Comparison of ENCODE assay signal across 15 cellular contexts in the genomic region with DNA sequence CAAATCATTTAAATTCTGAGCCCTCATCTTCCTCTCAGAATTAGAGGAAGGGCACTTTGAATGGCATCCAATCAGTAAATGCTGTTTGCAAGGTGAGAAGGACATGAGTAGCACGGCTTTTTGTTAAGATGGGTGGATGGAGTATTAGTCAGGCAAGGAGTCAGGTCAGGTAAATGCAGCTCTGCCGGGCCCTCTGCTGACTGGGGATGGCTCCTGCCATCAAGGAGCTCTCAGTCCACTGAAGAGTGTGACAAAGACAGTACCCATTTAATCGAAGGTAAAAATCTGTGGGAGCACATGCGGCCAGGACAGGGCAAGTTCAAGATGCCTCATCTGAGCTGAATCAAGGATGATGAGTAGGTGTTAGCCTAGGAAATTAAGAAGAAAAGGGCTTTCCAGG.
A peak's percentile ranks its signal among the peaks of the same experiment; 100 is the strongest.
DNase-seq lines count a peak whose midpoint lies in the region; TF ChIP-seq lines count a peak whose summit lies in the region.
"Had no signal": no experiment of that assay in that cellular context is flagged by ENCODE, and none has a peak within 500 bp of the region (broad histone marks: within the 10 kb centered on the region; RNA-seq: fewer than 3 reads in every experiment).

No MANE protein-coding gene starts in this region.

- no peak overlapping the region for H2BK5ac ChIP-seq in mesendoderm (ENCODE audit: low read length)

- DNase-seq in NCI-H1092 treated with DMSO at 0.1 percent for 48 hours (lab: John Stamatoyannopoulos, UW), result peak; percentile 33
- DNase-seq in NCI-H1092 (lab: John Stamatoyannopoulos, UW), result no peak
- DNase-seq in NCI-H69 (lab: John Stamatoyannopoulos, UW), result peak; percentile 48
- DNase-seq in epithelial cell of esophagus (ENCODE audit: low read depth), result peak; percentile 4
- peak; percentile 22 for DNase-seq in mesendoderm
- DNase-seq in SHP77 treated with DMSO at 0.1 percent for 48 hours (lab: John Stamatoyannopoulos, UW), result no peak
- DNase-seq in RPMI8226, result no peak
- DNase-seq in NCI-H1436 treated with DMSO at 0.1 percent for 48 hours (lab: John Stamatoyannopoulos, UW), result no peak
- DNase-seq: Caco-2; CD8-positive, alpha-beta memory T cell; DND-41; GDM1; H9 had no signal

- no peaks in the 10 kb centered on the region for H3K4me1 ChIP-seq in mesendoderm (ENCODE audit: control insufficient read depth, low read depth, low read length)
- H3K4me1 ChIP-seq: BLaER1, Caco-2 had no signal

- no peak overlapping the region for H3K56ac ChIP-seq in mesendoderm (ENCODE audit: low read length)

- H3K4me3 ChIP-seq in epithelial cell of esophagus (ENCODE audit: low read length) (no peak overlapping the region), mesendoderm (ENCODE audit: low read length) (no peak overlapping the region)
- H3K4me3 ChIP-seq: BLaER1 had no signal

- no peaks in the 10 kb centered on the region for H3K27me3 ChIP-seq in mesendoderm (ENCODE audit: insufficient read depth, low read length, poor library complexity)
- H3K27me3 ChIP-seq: BLaER1 had no signal

- H2BK120ac ChIP-seq in mesendoderm (ENCODE audit: low read depth, low read length), result no peak overlapping the region

- H3K4me2 ChIP-seq in mesendoderm (ENCODE audit: low read length), result no peak overlapping the region
- H3K4me2 ChIP-seq: BLaER1 had no signal

- no peak overlapping the region for H2AK5ac ChIP-seq in mesendoderm (ENCODE audit: low read length)

- H4K8ac ChIP-seq in mesendoderm (ENCODE audit: low read depth, low read length), result no peak overlapping the region

- H2BK15ac ChIP-seq in mesendoderm (replicated peaks; ENCODE audit: low read depth), result no peak overlapping the region

- H3K36me3 ChIP-seq in mesendoderm (ENCODE audit: control insufficient read depth, insufficient read depth, low read length), result no peaks in the 10 kb centered on the region
- H3K36me3 ChIP-seq: BLaER1 had no signal

- H3K79me1 ChIP-seq in mesendoderm (ENCODE audit: low read length), result no peaks in the 10 kb centered on the region

- H3K79me2 ChIP-seq in mesendoderm (ENCODE audit: control insufficient read depth, insufficient read depth, low read length), result no peaks in the 10 kb centered on the region

- no peak overlapping the region for H3K4ac ChIP-seq in mesendoderm (ENCODE audit: low read depth, low read length)

- TF ChIP-seq CTCF in epithelial cell of esophagus (IDR thresholded peaks at IDR 0.05; ENCODE audit: insufficient read depth, low read depth, low read length, missing control alignments), result no peak

- no peak overlapping the region for H3K27ac ChIP-seq in mesendoderm (ENCODE audit: low read depth, low read length)
- H3K27ac ChIP-seq: 22Rv1, BLaER1 had no signal

- WGBS in mesendoderm (ENCODE audit: extremely low coverage, insufficient coverage, low lambda C conversion rate), result no CpG with 5 or more reads among the region's 4 CpGs

- no peak overlapping the region for H3K23ac ChIP-seq in mesendoderm (ENCODE audit: low read length)

- no peak overlapping the region for H4K5ac ChIP-seq in mesendoderm (ENCODE audit: low read length)

- H3K9ac ChIP-seq in mesendoderm (ENCODE audit: low read length), result no peak overlapping the region
- H3K9ac ChIP-seq: BLaER1 had no signal

- no peak overlapping the region for H3K18ac ChIP-seq in mesendoderm (ENCODE audit: low read length)

Comparison
In these comparisons a context has a peak if more than half of its experiments do, and no peak if none do; other contexts are left out.
1. DNase-seq: peak in NCI-H1092 treated with DMSO at 0.1 percent for 48 hours (single experiment), NCI-H69 (single experiment), epithelial cell of esophagus (single experiment) and mesendoderm (single experiment); none in NCI-H1092 (single experiment), SHP77 treated with DMSO at 0.1 percent for 48 hours (single experiment), RPMI8226 (single experiment) and NCI-H1436 treated with DMSO at 0.1 percent for 48 hours (single experiment).